In genomic region chr5:107389130-107389553, GRCh38 we compare ENCODE assay signal across 8 cellular contexts.
A peak's percentile ranks its signal among the peaks of the same experiment; 100 is the strongest.
DNase-seq lines count a peak whose midpoint lies in the region; ATAC-seq and TF ChIP-seq lines count a peak whose summit lies in the region.

No MANE protein-coding gene starts in this region.

- H3K27me3 ChIP-seq in Peyer's patch = no peaks in the 10 kb centered on the region
- no peaks in the 10 kb centered on the region for H3K27me3 ChIP-seq in gastrocnemius medialis
- no peaks in the 10 kb centered on the region for H3K27me3 ChIP-seq in prostate gland (replicated peaks; ENCODE audit: insufficient read depth)

- intact Hi-C loops in gastrocnemius medialis (cut with DNase I; ENCODE audit: low total_unique reads) = loop anchor here (5.0 kb wide), 1 partner anchor 183 kb away; no protein-coding TSS in a partner anchor
- intact Hi-C loops in prostate gland (cut with DNase I) = no loop called here

- TF ChIP-seq POLR2A in Peyer's patch (IDR thresholded peaks at IDR 0.05) (no peak), gastrocnemius medialis (IDR thresholded peaks at IDR 0.05) (no peak), prostate gland (IDR thresholded peaks at IDR 0.05) (no peak)

- H3K36me3 ChIP-seq in Peyer's patch = no peaks in the 10 kb centered on the region
- H3K36me3 ChIP-seq in gastrocnemius medialis = no peaks in the 10 kb centered on the region
- no peaks in the 10 kb centered on the region for H3K36me3 ChIP-seq in prostate gland

- ATAC-seq in GM19452 (IDR thresholded peaks at IDR 0.05; ENCODE audit: unreplicated experiment) (peak; percentile 90), HG03442 (IDR thresholded peaks at IDR 0.05; ENCODE audit: unreplicated experiment) (peak; percentile 84), gastrocnemius medialis (peak; percentile 54 to 61)

- H3K4me3 ChIP-seq in Peyer's patch (no peak overlapping the region), gastrocnemius medialis (no peak overlapping the region), prostate gland (no peak overlapping the region)

- H3K27ac ChIP-seq in Peyer's patch = peak overlapping the region in 1 of 4 donors; percentile 34
- peak overlapping the region; percentile 69 for H3K27ac ChIP-seq in epithelial cell of prostate
- peak overlapping the region in 1 of 4 donors; percentile 60 for H3K27ac ChIP-seq in gastrocnemius medialis
- no peak overlapping the region for H3K27ac ChIP-seq in prostate gland

- in situ Hi-C loops in gastrocnemius medialis (cut with MboI; ENCODE audit: low sequenced_read_pairs in 4 of 4) = no loop called here

- peaks cover 0 to 20% (median 8%) of the 10 kb centered on the region in 4 donors for H3K4me1 ChIP-seq in Peyer's patch
- H3K4me1 ChIP-seq in gastrocnemius medialis = peaks cover 19 to 21% of the 10 kb centered on the region in 2 donors
- H3K4me1 ChIP-seq in prostate gland (replicated peaks) = no peaks in the 10 kb centered on the region

- DNase-seq in ELR (ENCODE audit: low read depth) (peak; percentile 66), Peyer's patch (peak in 2 of 3 donors; percentile 26 to 51), epithelial cell of prostate (ENCODE audit: low read depth, low spot score) (no peak), gastrocnemius medialis (no peak), prostate gland (ENCODE audit: low spot score) (no peak), 8988T (no peak)

- 0% methylated on average over 2 of the region's 2 CpGs for WGBS in prostate gland

- TF ChIP-seq CTCF in Peyer's patch (IDR thresholded peaks at IDR 0.05) = no peak
- no peak for TF ChIP-seq CTCF in gastrocnemius medialis (IDR thresholded peaks at IDR 0.05 in 4 of 5, conservative IDR thresholded peaks at IDR 0.05 in 1 of 5)
- no peak for TF ChIP-seq CTCF in prostate gland (IDR thresholded peaks at IDR 0.05)

- H3K9me3 ChIP-seq in Peyer's patch = no peaks in the 10 kb centered on the region
- no peaks in the 10 kb centered on the region for H3K9me3 ChIP-seq in gastrocnemius medialis
- H3K9me3 ChIP-seq in prostate gland = no peaks in the 10 kb centered on the region

Comparison
In these comparisons a context has a peak if more than half of its experiments do, and no peak if none do; other contexts are left out.
1. DNase-seq: peak in ELR (single experiment) and Peyer's patch (2 of 3); none in epithelial cell of prostate (single experiment), gastrocnemius medialis (0 of 2), prostate gland (single experiment) and 8988T (single experiment).
2. Peak in every context shown above with its lines, with median percentiles within 50 percentile points of each other: ATAC-seq.